In genomic region chr20:34090645-34091044, GRCh38 we compare ENCODE assay signal across 1 cellular context.
TF ChIP-seq lines count a peak whose summit lies in the region.

No MANE protein-coding gene starts in this region.

TF ChIP-seq in K562, 482 proteins besides CTCF, POLR2A, EP300 and RAD21:
- TF ChIP-seq SUPT5H (IDR thresholded peaks at IDR 0.05) (0 out of 2 replicates have a peak, but pooled peaks have one; percentile 28), ASH1L (IDR thresholded peaks at IDR 0.05; ENCODE audit: borderline replicate concordance, low read depth, partially characterized antibody) (no peak)
